In genomic region chr14:91454155-91454554, GRCh38 we compare ENCODE assay signal across 13 cellular contexts.
"Had no signal": no experiment of that assay in that cellular context is flagged by ENCODE, and none has a peak within 500 bp of the region (broad histone marks: within the 10 kb centered on the region; RNA-seq: fewer than 3 reads in every experiment).

No MANE protein-coding gene starts in this region.

- ATAC-seq: SK-N-SH treated with all-trans-retinoic acid at 6 μM for 48 hours, T-helper 17 cell had no signal

- H3K4me3 ChIP-seq: ascending aorta, dorsolateral prefrontal cortex, esophagus squamous epithelium, lower lobe of right lung had no signal

- H3K27me3 Mint-ChIP-seq: T-helper 17 cell had no signal

- H3K9me3 ChIP-seq: ascending aorta, esophagus squamous epithelium, lower lobe of right lung had no signal

- H3K4me3 Mint-ChIP-seq: activated CD4-positive, alpha-beta memory T cell treated with anti-CD3 and anti-CD28 coated beads, Interleukin-2, amount 10 ng/mL, durations not matched to agents 7 days and 5 days; T-helper 17 cell had no signal

- H3K4me1 Mint-ChIP-seq: T-helper 17 cell had no signal

- H3K27me3 ChIP-seq: ascending aorta, dorsolateral prefrontal cortex, esophagus squamous epithelium had no signal

- DNase-seq: activated CD4-positive, alpha-beta memory T cell treated with anti-CD3 and anti-CD28 coated beads, Interleukin-2, amount 10 ng/mL, durations not matched to agents 7 days and 5 days; activated CD8-positive, alpha-beta memory T cell treated with anti-CD3 and anti-CD28 coated beads, Interleukin-2, amount 50 U/mL, for 48 hours; dorsolateral prefrontal cortex; esophagus squamous epithelium; left cardiac atrium; lower lobe of right lung; stimulated activated CD4-positive, alpha-beta T cell treated with anti-CD3 and anti-CD28 coated beads, Interleukin-2, amount 100 ng/mL, for 48 hours; T-helper 17 cell had no signal

- H3K9me3 Mint-ChIP-seq: activated CD4-positive, alpha-beta memory T cell treated with anti-CD3 and anti-CD28 coated beads, Interleukin-2, amount 10 ng/mL, durations not matched to agents 7 days and 5 days had no signal

- H3K27ac ChIP-seq: ascending aorta, esophagus squamous epithelium, lower lobe of right lung had no signal

- H3K27ac Mint-ChIP-seq: activated CD4-positive, alpha-beta memory T cell treated with anti-CD3 and anti-CD28 coated beads, Interleukin-2, amount 10 ng/mL, durations not matched to agents 7 days and 5 days; T-helper 17 cell had no signal

- FAIRE-seq: bronchial epithelial cell, TTC549, urothelium cell line had no signal

- H3K4me1 ChIP-seq: ascending aorta, esophagus squamous epithelium, lower lobe of right lung had no signal
